8 cellular contexts compared by ENCODE assay signal in genomic region chr17:17590883-17591407, GRCh38. TPM values are rescaled to one million over a fixed set of nuclear protein-coding genes. Genes with fewer than 3 reads are reported as not detected.
DNase-seq lines count a peak whose midpoint lies in the region; ATAC-seq, FAIRE-seq and TF ChIP-seq lines count a peak whose summit lies in the region.

No MANE protein-coding gene starts in this region.

- CTCF ChIA-PET in PC-3 (lab: Charles Lee), result interaction anchor here (1.3 kb wide), 1 partner anchor 23 kb away, joined by 3 read pairs; no protein-coding TSS in a partner anchor

- H3K4me3 ChIP-seq in PC-3 (ENCODE audit: low read length), result peak overlapping the region; percentile 85
- peak overlapping the region; percentile 80 to 82 for H3K4me3 ChIP-seq in prostate gland

- H3K27ac ChIP-seq in PC-3 (ENCODE audit: low read length), result peak overlapping the region; percentile 90
- H3K27ac ChIP-seq in epithelial cell of prostate, result peak overlapping the region; percentile 86
- H3K27ac ChIP-seq in prostate gland, result peak overlapping the region; percentile 82 to 85

- ATAC-seq in GM18907 (IDR thresholded peaks at IDR 0.05; ENCODE audit: unreplicated experiment) (peak; percentile 5), PC-3 (no peak; the same call in 1 of the 2 replicates)

- WGBS in prostate gland, result under 1% methylated on average over 28 of the region's 28 CpGs

- peaks cover 19% of the 10 kb centered on the region for H3K4me1 ChIP-seq in PC-3 (ENCODE audit: insufficient read depth, low read length)
- H3K4me1 ChIP-seq in prostate gland (replicated peaks), result no peaks in the 10 kb centered on the region

- H3K9me2 ChIP-seq in PC-3 (replicated peaks; ENCODE audit: low read length), result no peaks in the 10 kb centered on the region

- no peak for TF ChIP-seq CTCF in PC-3 (conservative IDR thresholded peaks at IDR 0.05; ENCODE audit: low read depth, low read length)
- TF ChIP-seq CTCF in prostate gland (IDR thresholded peaks at IDR 0.05), result no peak

- H3K9ac ChIP-seq in PC-3 (ENCODE audit: low read length), result peak overlapping the region; percentile 98

- H3K27me3 ChIP-seq in PC-3 (ENCODE audit: low read length), result no peaks in the 10 kb centered on the region
- no peaks in the 10 kb centered on the region for H3K27me3 ChIP-seq in prostate gland (replicated peaks; ENCODE audit: insufficient read depth)

- no peak for TF ChIP-seq POLR2A in prostate gland (IDR thresholded peaks at IDR 0.05)

- no peak for DNase-seq in PC-3
- DNase-seq in epithelial cell of prostate (ENCODE audit: low read depth, low spot score), result no peak
- DNase-seq in prostate gland (ENCODE audit: low spot score), result no peak
- DNase-seq in frontal cortex (ENCODE audit: low spot score in 2 of 2), result no peak
- no peak for DNase-seq in EL
- no peak for DNase-seq in stimulated activated CD4-positive, alpha-beta T cell treated with anti-CD3 and anti-CD28 coated beads, Interleukin-4, amount 100 ng/mL, for 24 hours
- no peak for DNase-seq in DMS114 treated with DMSO at 0.1 percent for 48 hours (lab: John Stamatoyannopoulos, UW; ENCODE audit: unreplicated experiment)

- H2AFZ ChIP-seq in PC-3 (ENCODE audit: low read length), result peak overlapping the region; percentile 98

- POLR2A ChIA-PET in PC-3 (lab: Charles Lee; ENCODE audit: unreplicated experiment), result interaction anchor here (0.6 to 0.7 kb wide), 3 partner anchors 52 to 1002 kb away, joined by 3 read pairs; no protein-coding TSS in a partner anchor

- peak overlapping the region; percentile 92 for H3K4me2 ChIP-seq in PC-3 (ENCODE audit: low read length)

- H3K9me3 ChIP-seq in PC-3 (ENCODE audit: low read length) (no peaks in the 10 kb centered on the region), prostate gland (no peaks in the 10 kb centered on the region)

- H3F3A ChIP-seq in PC-3 (ENCODE audit: low read length, unreplicated experiment), result no peaks in the 10 kb centered on the region

- TSS peak; percentile 62 for BruUV-seq in PC-3 (replicated peaks; lab: Mats Ljungman, UMichigan)

- peaks cover 50% of the 10 kb centered on the region for H3K79me2 ChIP-seq in PC-3 (ENCODE audit: low read length)

- intact Hi-C loops in PC-3 (cut with micrococcal nuclease), result no loop called here
- intact Hi-C loops in prostate gland (cut with DNase I), result no loop called here

- no peaks in the 10 kb centered on the region for H4K20me1 ChIP-seq in PC-3 (ENCODE audit: low read length)

- FAIRE-seq in frontal cortex (lab: Jason Lieb, UNC), result no peak

- H3K36me3 ChIP-seq in PC-3 (ENCODE audit: low read depth, low read length) (no peaks in the 10 kb centered on the region), prostate gland (no peaks in the 10 kb centered on the region)

RNA-seq across cellular contexts. Expression of gene PEMT, which starts 0.6 kb away (rescaled TPM):
- total RNA-seq in PC-3 (2014; rRNA removed), result 137 and 178 TPM in 2 replicates
- 100 to 1,000 TPM in 1 of 2 donors, 10 to 100 TPM in 1; 67.0 to 145 TPM for total RNA-seq in prostate gland
- 17.1 TPM for total RNA-seq in frontal cortex
